17 cellular contexts compared by ENCODE assay signal in genomic region chr16:57606147-57606846, GRCh38. TPM values are rescaled to one million over a fixed set of nuclear protein-coding genes. Genes with fewer than 3 reads are reported as not detected.
A peak's percentile ranks its signal among the peaks of the same experiment; 100 is the strongest.
DNase-seq lines count a peak whose midpoint lies in the region; ATAC-seq, FAIRE-seq and TF ChIP-seq lines count a peak whose summit lies in the region.
"Had no signal": no experiment of that assay in that cellular context is flagged by ENCODE, and none has a peak within 500 bp of the region (broad histone marks: within the 10 kb centered on the region; RNA-seq: fewer than 3 reads in every experiment).

No MANE protein-coding gene starts in this region.

- no peaks in the 10 kb centered on the region for H3K27me3 ChIP-seq in K562 (ENCODE audit: control insufficient read depth in 2 of 2, insufficient read depth in 2 of 2, low read length in 2 of 2)
- no peaks in the 10 kb centered on the region for H3K27me3 ChIP-seq in thyroid gland
- H3K27me3 ChIP-seq: right atrium auricular region, uterus had no signal

- TF ChIP-seq POLR2A in K562 (conservative IDR thresholded peaks at IDR 0.05) (no peak), thyroid gland (IDR thresholded peaks at IDR 0.05) (no peak)

- H2AFZ ChIP-seq in K562 (ENCODE audit: low read depth, low read length), result no peak overlapping the region

- no TSS peak for BruUV-seq in K562 (replicated peaks; lab: Mats Ljungman, UMichigan)

- H3K4me2 ChIP-seq in K562 (ENCODE audit: insufficient read depth, low read length), result no peak overlapping the region

- CTCF ChIA-PET in K562 (lab: Yijun Ruan, JAX; ENCODE audit: low intra/inter-chr PET ratio), result no interaction called here

- 0 out of 4 replicates have a peak overlapping the region, but pooled peaks of 1 of the 2 experiments have one; percentile 65 for H3K9ac ChIP-seq in K562 (ENCODE audit: insufficient read depth in 1 of 2, low read depth in 2 of 2, low read length in 2 of 2)

- FAIRE-seq in K562 (lab: Jason Lieb, UNC), result no peak

- in situ Hi-C loops in K562 (cut with MboI), result no loop called here

- TF ChIP-seq EP300 in K562 (IDR thresholded peaks at IDR 0.05; ENCODE audit: low read length), result peak; percentile 42; the same call in 1 of the 2 replicates

- ATAC-seq in K562, result peak; percentile 7; the same call in 1 of the 3 replicates
- no peak for ATAC-seq in HG03025 (IDR thresholded peaks at IDR 0.05; ENCODE audit: low FRiP score, unreplicated experiment)
- no peak for ATAC-seq in GM19397 (IDR thresholded peaks at IDR 0.05; ENCODE audit: unreplicated experiment)
- no peak for ATAC-seq in GM21381 (IDR thresholded peaks at IDR 0.05; ENCODE audit: unreplicated experiment)
- ATAC-seq: CD8-positive, alpha-beta T cell had no signal

- TF ChIP-seq RAD21 in K562 (CRISPR knock-in tag; conservative IDR thresholded peaks at IDR 0.05 in 1 of 2, IDR thresholded peaks at IDR 0.05 in 1 of 2), result no peak

- H3K27ac ChIP-seq in K562 (ENCODE audit: extremely low read depth, low read depth, low read length) (no peak overlapping the region), thyroid gland (peak overlapping the region in 2 of 3 donors; percentile 12 to 20)
- H3K27ac ChIP-seq: heart left ventricle, right atrium auricular region, uterus had no signal

- WGBS in K562 (ENCODE audit: insufficient coverage, low coverage, missing lambda C conversion rate), result 18% methylated on average over 4 of the region's 4 CpGs
- 76 to 82% methylated on average over 4 of the region's 4 CpGs for whole genome bisulfite sequencing in thyroid gland, 2 donors

- peak; percentile 17 for DNase-seq in NOMO-1 treated with DMSO at 0.1 percent for 48 hours (lab: John Stamatoyannopoulos, UW; ENCODE audit: unreplicated experiment)
- no peak for DNase-seq in NOMO-1 (lab: John Stamatoyannopoulos, UW; ENCODE audit: unreplicated experiment in 2 of 2)
- DNase-seq in K562 (ENCODE audit: extremely low read depth in 1 of 4, low spot score in 3 of 4), result peak in 1 of 4 experiments; percentile 19
- peak; percentile 7 for DNase-seq in mucosa of gallbladder (ENCODE audit: low spot score)
- DNase-seq in thyroid gland, result no peak
- DNase-seq: ACHN; effector CD4-positive, alpha-beta T cell; mesenchymal stem cell; NCI-H1105 treated with DMSO at 0.1 percent for 48 hours; NCI-H2171 treated with DMSO at 0.1 percent for 48 hours; uterus had no signal

- H3K9me3 ChIP-seq in K562 (replicated peaks; ENCODE audit: control insufficient read depth, insufficient read depth, low read depth, low read length) (no peaks in the 10 kb centered on the region), thyroid gland (no peaks in the 10 kb centered on the region)
- H3K9me3 ChIP-seq: heart left ventricle, right atrium auricular region, uterus had no signal

- POLR2A ChIA-PET in K562 (lab: Yijun Ruan, JAX), result no interaction called here

- H3K36me3 ChIP-seq in K562 (ENCODE audit: control insufficient read depth, insufficient read depth, low read length) (no peaks in the 10 kb centered on the region), thyroid gland (no peaks in the 10 kb centered on the region)
- H3K36me3 ChIP-seq: heart left ventricle, right atrium auricular region, uterus had no signal

- no peaks in the 10 kb centered on the region for H4K20me1 ChIP-seq in K562 (replicated peaks; ENCODE audit: control insufficient read depth, insufficient read depth, low read length)

- no peaks in the 10 kb centered on the region for H3K9me1 ChIP-seq in K562 (ENCODE audit: control insufficient read depth, insufficient read depth, low read length)

- H3K4me1 ChIP-seq in K562 (replicated peaks in 1 of 2; ENCODE audit: control insufficient read depth in 2 of 2, insufficient read depth in 2 of 2, low read length in 2 of 2), result peaks cover 17 to 48% of the 10 kb centered on the region in 2 experiments
- H3K4me1 ChIP-seq in thyroid gland, result peaks cover 7 to 30% of the 10 kb centered on the region in 2 donors
- H3K4me1 ChIP-seq: uterus had no signal

- no peaks in the 10 kb centered on the region for H3K79me2 ChIP-seq in K562 (ENCODE audit: control insufficient read depth, insufficient read depth, low read length)

- intact Hi-C loops in K562 (cut with micrococcal nuclease) (no loop called here), thyroid gland (cut with DNase I) (no loop called here)

- H3K4me3 ChIP-seq in K562 (no peak overlapping the region), thyroid gland (replicated peaks in 1 of 3) (no peak overlapping the region)
- H3K4me3 ChIP-seq: heart left ventricle, right atrium auricular region, uterus had no signal

- TF ChIP-seq CTCF in K562 (IDR thresholded peaks at IDR 0.05 in 2 of 3, conservative IDR thresholded peaks at IDR 0.05 in 1 of 3; ENCODE audit: insufficient read depth in 2 of 3, low read depth in 1 of 3, low read length in 3 of 3), result no peak
- no peak for TF ChIP-seq CTCF in thyroid gland (IDR thresholded peaks at IDR 0.05)

TF ChIP-seq in K562, 482 proteins besides CTCF, POLR2A, EP300 and RAD21 (continues in another document):
- TF ChIP-seq L3MBTL2 (IDR thresholded peaks at IDR 0.05) (no peak), TCF3 (CRISPR knock-in tag; IDR thresholded peaks at IDR 0.05) (peak; percentile 74), MAFK (IDR thresholded peaks at IDR 0.05; ENCODE audit: low read length) (no peak), CHD4 (IDR thresholded peaks at IDR 0.05; ENCODE audit: insufficient read depth, insufficient replicate concordance, low read depth, low read length, poor library complexity, severe bottlenecking) (peak; percentile 91), THAP12 (CRISPR knock-in tag; IDR thresholded peaks at IDR 0.05) (no peak), ELK1 (CRISPR knock-in tag; IDR thresholded peaks at IDR 0.05) (no peak), HOXB6 (CRISPR knock-in tag; IDR thresholded peaks at IDR 0.05; ENCODE audit: borderline replicate concordance) (no peak), PKNOX1 (IDR thresholded peaks at IDR 0.05) (peak; percentile 84), RCOR1 (IDR thresholded peaks at IDR 0.05; ENCODE audit: borderline replicate concordance in 1 of 2, low read depth in 2 of 2, low read length in 2 of 2) (peak in 1 of 2 experiments; percentile 40; a peak in 1 of 4 replicates), ADNP (tag; IDR thresholded peaks at IDR 0.05) (peak; percentile 86), ZEB2 (IDR thresholded peaks at IDR 0.05) (no peak)

RNA-seq across cellular contexts. Expression of gene ADGRG1, which starts 22.1 kb away (rescaled TPM):
- 0.81 and 1.3 TPM in 2 replicates for total RNA-seq in K562 (2011; cell fraction: chromatin; rRNA removed; ENCODE audit: low replicate concordance)
- 0.79 and 1.0 TPM in 2 replicates for total RNA-seq in K562 (2011; cell fraction: nucleolus; rRNA removed)
- 0.81 and 2.1 TPM in 2 replicates for total RNA-seq in K562 (2011; cell fraction: nucleoplasm; rRNA removed)
- total RNA-seq in K562 (2014; rRNA removed) (not detected in 2 replicates), K562 (2014; rRNA removed; fragmentation: Illumina TruSeq; extraction: Trizol) (not detected in 2 replicates), K562 (2015; rRNA removed; fragmentation: Illumina TruSeq; extraction: Trizol) (not detected in 2 replicates), K562 (2021) (0.31 TPM in 1 of 2 replicates, not detected in the other), mucosa of gallbladder (312 TPM), thyroid gland (100 to 1,000 TPM; 120 to 295 (median 239) TPM)
- polyA plus RNA-seq in K562 (2011; rRNA removed) (0.04 and 0.57 TPM in 2 replicates), K562 (2014; fragmentation: Illumina TruSeq; extraction: Trizol) (0.16 and 0.29 TPM in 2 replicates), K562 (2014; fragmentation: Nextera tagmentation; extraction: Ambion mirVana) (not detected), K562 (2014; rRNA removed) (0.34 TPM in 1 of 2 replicates, not detected in the other)
- polyA plus RNA-seq in K562 (2011; cell fraction: cytosol; rRNA removed), result 0.12 and 0.15 TPM in 2 replicates
- polyA plus RNA-seq in K562 (2011; cell fraction: nucleus; rRNA removed), result 0.70 and 0.81 TPM in 2 replicates
- 0.39 and 0.44 TPM in 2 replicates for polyA plus RNA-seq in K562 (2012)
- 0.18 TPM in 2 replicates for polyA minus RNA-seq in K562 (2011; rRNA and poly(A)+ RNA removed)
- polyA minus RNA-seq in K562 (2011; cell fraction: cytosol; rRNA and poly(A)+ RNA removed), result not detected in 2 replicates
- 0.33 TPM in 1 of 2 replicates, not detected in the other for polyA minus RNA-seq in K562 (2011; cell fraction: nucleus; rRNA and poly(A)+ RNA removed)

Comparison
In these comparisons a context has a peak if more than half of its experiments do, and no peak if none do; other contexts are left out.
1. DNase-seq: peak in NOMO-1 treated with DMSO at 0.1 percent for 48 hours (single experiment) and mucosa of gallbladder (single experiment); none in NOMO-1 (0 of 2) and thyroid gland (0 of 2).
2. RNA of gene ADGRG1, which starts 22.1 kb away (total RNA-seq): 312 TPM in mucosa of gallbladder (single experiment) and 120 to 295 TPM in thyroid gland; 0.31 to 2.1 TPM in K562; every median in the first group is over 10 times any median in the second.